ENCODE assay signal across 22 cellular contexts in genomic region chr10:59393349-59393748, GRCh38. TPM values are rescaled to one million over a fixed set of nuclear protein-coding genes. Genes with fewer than 3 reads are reported as not detected.
"Had no signal": no experiment of that assay in that cellular context is flagged by ENCODE, and none has a peak within 500 bp of the region (broad histone marks: within the 10 kb centered on the region; RNA-seq: fewer than 3 reads in every experiment).

No MANE protein-coding gene starts in this region.

- H3K27me3 ChIP-seq: breast epithelium, heart left ventricle, left lung, right lobe of liver, suprapubic skin had no signal

- DNase-seq: activated CD4-positive, alpha-beta T cell treated with anti-CD3 and anti-CD28 coated beads, Interleukin-2, amount 50 U/mL, for 48 hours; activated CD8-positive, alpha-beta memory T cell treated with anti-CD3 and anti-CD28 coated beads, Interleukin-2, amount 10 ng/mL, durations not matched to agents 7 days and 5 days; activated effector memory CD4-positive, alpha-beta T cell treated with anti-CD3 and anti-CD28 coated beads, Interleukin-2, amount 50 U/mL, for 16 hours; activated T-cell treated with anti-CD3 and anti-CD28 coated beads, Interleukin-2, amount 50 U/mL, for 24 hours; amygdala; endodermal cell; erythroblast; foreskin melanocyte; heart left ventricle; islet precursor cell; left lung; mucosa of descending colon; natural killer cell; right lobe of liver; stimulated activated CD4-positive, alpha-beta T cell treated with anti-CD3 and anti-CD28 coated beads, Interleukin-2, amount 100 ng/mL, for 48 hours; stimulated activated naive CD8-positive, alpha-beta T cell treated with anti-CD3 and anti-CD28 coated beads, Interleukin-15, Interleukin-2, amounts not matched to agents 100 U/mL and 50 U/mL, for 24 hours; T-helper 17 cell had no signal

- H3K36me3 Mint-ChIP-seq: activated CD8-positive, alpha-beta memory T cell treated with anti-CD3 and anti-CD28 coated beads, Interleukin-2, amount 10 ng/mL, durations not matched to agents 7 days and 5 days; activated naive CD8-positive, alpha-beta T cell; natural killer cell; type B pancreatic cell had no signal

- H3K9me3 ChIP-seq: mucosa of descending colon, right lobe of liver, suprapubic skin had no signal

- H3K27ac ChIP-seq: breast epithelium, heart left ventricle, left lung, right lobe of liver, suprapubic skin had no signal

- H3K27me3 Mint-ChIP-seq: activated CD8-positive, alpha-beta memory T cell treated with anti-CD3 and anti-CD28 coated beads, Interleukin-2, amount 10 ng/mL, durations not matched to agents 7 days and 5 days; activated naive CD8-positive, alpha-beta T cell; activated T-cell treated with anti-CD3 and anti-CD28 coated beads, Interleukin-2, amount 50 U/mL, for 24 hours; progenitor cell of endocrine pancreas; T-helper 17 cell; type B pancreatic cell had no signal

- H3K4me3 ChIP-seq: breast epithelium, heart left ventricle, left lung, mucosa of descending colon, right lobe of liver, suprapubic skin had no signal

- H3K4me1 Mint-ChIP-seq: activated CD8-positive, alpha-beta memory T cell treated with anti-CD3 and anti-CD28 coated beads, Interleukin-2, amount 10 ng/mL, durations not matched to agents 7 days and 5 days; natural killer cell; T-helper 17 cell had no signal

- H3K9me3 Mint-ChIP-seq: activated T-cell treated with anti-CD3 and anti-CD28 coated beads, Interleukin-2, amount 50 U/mL, for 24 hours; endodermal cell; type B pancreatic cell had no signal

- H3K4me3 Mint-ChIP-seq: activated CD8-positive, alpha-beta memory T cell treated with anti-CD3 and anti-CD28 coated beads, Interleukin-2, amount 10 ng/mL, durations not matched to agents 7 days and 5 days; activated naive CD8-positive, alpha-beta T cell; activated T-cell treated with anti-CD3 and anti-CD28 coated beads, Interleukin-2, amount 50 U/mL, for 24 hours; endodermal cell; natural killer cell; T-helper 17 cell; type B pancreatic cell had no signal

- H3K27ac Mint-ChIP-seq: activated CD8-positive, alpha-beta memory T cell treated with anti-CD3 and anti-CD28 coated beads, Interleukin-2, amount 10 ng/mL, durations not matched to agents 7 days and 5 days; activated naive CD8-positive, alpha-beta T cell; activated T-cell treated with anti-CD3 and anti-CD28 coated beads, Interleukin-2, amount 50 U/mL, for 24 hours; endodermal cell; natural killer cell; progenitor cell of endocrine pancreas; T-helper 17 cell; type B pancreatic cell had no signal

- H3K36me3 ChIP-seq: breast epithelium, heart left ventricle, left lung, right lobe of liver, suprapubic skin had no signal

- ATAC-seq: activated CD8-positive, alpha-beta memory T cell treated with anti-CD3 and anti-CD28 coated beads, Interleukin-2, amount 10 ng/mL, durations not matched to agents 7 days and 5 days; heart left ventricle; left lung; mucosa of descending colon; natural killer cell; stimulated activated naive CD8-positive, alpha-beta T cell treated with anti-CD3 and anti-CD28 coated beads, Interleukin-15, Interleukin-2, amounts not matched to agents 100 U/mL and 50 U/mL, for 24 hours; T-helper 17 cell had no signal

- H3K4me1 ChIP-seq: breast epithelium, left lung, right lobe of liver, suprapubic skin had no signal

RNA-seq across cellular contexts. Expression of gene FAM13C, which starts 31.0 kb away (rescaled TPM):
- total RNA-seq: activated CD8-positive, alpha-beta memory T cell treated with anti-CD3 and anti-CD28 coated beads, Interleukin-2, amount 10 ng/mL, durations not matched to agents 7 days and 5 days; natural killer cell; T-helper 17 cell had no signal
